28 cellular contexts compared by ENCODE assay signal in the genomic region with DNA sequence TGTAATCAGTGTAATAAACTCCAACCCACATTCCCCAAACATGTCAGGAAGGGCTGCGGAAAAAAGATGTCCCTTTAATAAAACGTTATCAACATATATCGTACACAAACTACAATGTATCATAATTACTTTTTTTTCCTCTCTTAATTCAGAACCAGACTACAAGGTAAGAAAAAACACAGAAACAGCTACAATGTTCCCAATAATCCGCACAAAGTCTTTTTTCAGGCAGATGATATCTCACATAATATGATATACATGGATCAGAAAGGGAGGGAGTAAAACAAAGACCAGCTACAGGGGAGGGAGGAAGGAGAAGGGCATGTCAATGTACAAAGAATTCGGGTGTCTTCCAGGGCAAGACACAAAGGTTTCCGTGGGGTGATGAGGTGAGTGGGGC. TPM values are rescaled to one million over a fixed set of nuclear protein-coding genes. Genes with fewer than 3 reads are reported as not detected.
A peak's percentile ranks its signal among the peaks of the same experiment; 100 is the strongest.
DNase-seq lines count a peak whose midpoint lies in the region; ATAC-seq and TF ChIP-seq lines count a peak whose summit lies in the region.
"Had no signal": no experiment of that assay in that cellular context is flagged by ENCODE, and none has a peak within 500 bp of the region (broad histone marks: within the 10 kb centered on the region; RNA-seq: fewer than 3 reads in every experiment).

No MANE protein-coding gene starts in this region.

- no TSS peak for BruUV-seq in Calu3 (replicated peaks; lab: Mats Ljungman, UMichigan)

- peak overlapping the region; percentile 31 for H3K27ac Mint-ChIP-seq in activated CD4-positive, alpha-beta T cell treated with anti-CD3 and anti-CD28 coated beads, Interleukin-2, amount 10 ng/mL, durations not matched to agents 24 days and 14 days
- peak overlapping the region; percentile 51 for H3K27ac Mint-ChIP-seq in Calu3 (ENCODE audit: unreplicated experiment)
- peak overlapping the region; percentile 48 for H3K27ac Mint-ChIP-seq in endothelial cell (ENCODE audit: unreplicated experiment)
- H3K27ac Mint-ChIP-seq: activated B cell treated with CpG ODN at 0.5 μM for 24 hours; activated CD4-positive, alpha-beta memory T cell treated with anti-CD3 and anti-CD28 coated beads, Interleukin-2, amount 10 ng/mL, durations not matched to agents 7 days and 5 days had no signal

- H3K36me3 Mint-ChIP-seq in activated CD4-positive, alpha-beta T cell treated with anti-CD3 and anti-CD28 coated beads, Interleukin-2, amount 10 ng/mL, durations not matched to agents 24 days and 14 days (ENCODE audit: low read depth) = peaks cover 33% of the 10 kb centered on the region
- H3K36me3 Mint-ChIP-seq in Calu3 (ENCODE audit: insufficient read depth, unreplicated experiment) = peaks cover 14% of the 10 kb centered on the region
- H3K36me3 Mint-ChIP-seq in endothelial cell (ENCODE audit: low read depth, unreplicated experiment) = peaks cover 16% of the 10 kb centered on the region

- no peaks in the 10 kb centered on the region for H3K27me3 Mint-ChIP-seq in activated CD4-positive, alpha-beta T cell treated with anti-CD3 and anti-CD28 coated beads, Interleukin-2, amount 10 ng/mL, durations not matched to agents 24 days and 14 days
- H3K27me3 Mint-ChIP-seq in Calu3 (ENCODE audit: unreplicated experiment) (no peaks in the 10 kb centered on the region), endothelial cell (ENCODE audit: unreplicated experiment) (peaks cover 11% of the 10 kb centered on the region)
- H3K27me3 Mint-ChIP-seq: activated B cell treated with CpG ODN at 0.5 μM for 24 hours; activated CD4-positive, alpha-beta memory T cell treated with anti-CD3 and anti-CD28 coated beads, Interleukin-2, amount 10 ng/mL, durations not matched to agents 7 days and 5 days had no signal

- H3K4me3 ChIP-seq in osteoblast (ENCODE audit: insufficient read depth, low read length) = no peak overlapping the region
- H3K4me3 ChIP-seq in BE2C (ENCODE audit: low read depth, low read length) = no peak overlapping the region
- H3K4me3 ChIP-seq in left lung = no peak overlapping the region
- H3K4me3 ChIP-seq: pancreas, right atrium auricular region, smooth muscle cell, stomach, tibial artery had no signal

- H3K36me3 ChIP-seq in osteoblast (ENCODE audit: insufficient read depth, low read length) (peaks cover 3% of the 10 kb centered on the region), BE2C (peaks cover 7% of the 10 kb centered on the region; the same call in 1 of the 2 replicates), left lung (peaks cover 0 to 4% of the 10 kb centered on the region in 2 donors)
- H3K36me3 ChIP-seq: pancreas, right atrium auricular region had no signal

- no peaks in the 10 kb centered on the region for H4K20me1 ChIP-seq in osteoblast (ENCODE audit: insufficient read depth, low read length)

- no peak for ATAC-seq in left lung
- ATAC-seq: left ventricle myocardium superior, pancreas had no signal

- no peak for DNase-seq in activated CD4-positive, alpha-beta T cell treated with anti-CD3 and anti-CD28 coated beads, Interleukin-2, amount 10 ng/mL, durations not matched to agents 24 days and 14 days
- DNase-seq in activated CD4-positive, alpha-beta T cell treated with anti-CD3 and anti-CD28 coated beads, Interleukin-2, amount 50 U/mL, for 4 hours = no peak
- DNase-seq in Calu3 (no peak), endothelial cell (ENCODE audit: low spot score) (no peak), osteoblast (ENCODE audit: insufficient read length, low spot score, missing footprints) (peak; percentile 14), BE2C (no peak), cerebellar nuclear complex (lab: John Stamatoyannopoulos, UW) (no peak), left lung (no peak)
- DNase-seq: activated B cell treated with CpG ODN at 0.5 μM for 24 hours; activated CD4-positive, alpha-beta memory T cell treated with anti-CD3 and anti-CD28 coated beads, Interleukin-2, amount 10 ng/mL, durations not matched to agents 7 days and 5 days; activated naive CD4-positive, alpha-beta T cell treated with Interleukin-2 at 50 U/mL for 16 hours; activated T-cell treated with anti-CD3 and anti-CD28 coated beads for 4 hours; aorta; caudate nucleus; DMS79 treated with DMSO at 0.1 percent for 48 hours; GF-D8; left ventricle myocardium superior; NCI-H446; NCI-H774; pancreas; RPMI8226; stimulated activated CD4-positive, alpha-beta T cell treated with anti-CD3 and anti-CD28 coated beads, Interleukin-1b, Interleukin-23, amount 100 ng/mL, for 48 hours; stimulated activated CD8-positive, alpha-beta memory T cell treated with anti-CD3 and anti-CD28 coated beads, Interleukin-4, amount 100 ng/mL, for 48 hours; stomach; T1000; tibial artery had no signal

- CTCF ChIA-PET in Calu3 (lab: Charles Lee) = no interaction called here

- H3K4me3 Mint-ChIP-seq in activated CD4-positive, alpha-beta T cell treated with anti-CD3 and anti-CD28 coated beads, Interleukin-2, amount 10 ng/mL, durations not matched to agents 24 days and 14 days = no peak overlapping the region
- no peak overlapping the region for H3K4me3 Mint-ChIP-seq in Calu3 (ENCODE audit: low read depth, unreplicated experiment)
- peak overlapping the region; percentile 21 for H3K4me3 Mint-ChIP-seq in endothelial cell (ENCODE audit: unreplicated experiment)
- H3K4me3 Mint-ChIP-seq: activated B cell treated with CpG ODN at 0.5 μM for 24 hours; activated CD4-positive, alpha-beta memory T cell treated with anti-CD3 and anti-CD28 coated beads, Interleukin-2, amount 10 ng/mL, durations not matched to agents 7 days and 5 days had no signal

- H3K27ac ChIP-seq in osteoblast (ENCODE audit: low read depth, low read length) = no peak overlapping the region
- H3K27ac ChIP-seq in left lung = no peak overlapping the region
- H3K27ac ChIP-seq: pancreas, right atrium auricular region, stomach, tibial artery had no signal

- H3K9me3 Mint-ChIP-seq in activated CD4-positive, alpha-beta T cell treated with anti-CD3 and anti-CD28 coated beads, Interleukin-2, amount 10 ng/mL, durations not matched to agents 24 days and 14 days = no peaks in the 10 kb centered on the region
- H3K9me3 Mint-ChIP-seq in Calu3 (ENCODE audit: low read depth, unreplicated experiment) (no peaks in the 10 kb centered on the region), endothelial cell (ENCODE audit: unreplicated experiment) (no peaks in the 10 kb centered on the region)
- H3K9me3 Mint-ChIP-seq: activated B cell treated with CpG ODN at 0.5 μM for 24 hours; activated CD4-positive, alpha-beta memory T cell treated with anti-CD3 and anti-CD28 coated beads, Interleukin-2, amount 10 ng/mL, durations not matched to agents 7 days and 5 days had no signal

- no peaks in the 10 kb centered on the region for H3K9me3 ChIP-seq in osteoblast (ENCODE audit: low read depth, low read length)
- no peaks in the 10 kb centered on the region for H3K9me3 ChIP-seq in BE2C
- no peaks in the 10 kb centered on the region for H3K9me3 ChIP-seq in left lung
- H3K9me3 ChIP-seq: pancreas, right atrium auricular region, stomach, tibial artery had no signal

- no peak overlapping the region for H3K4me2 ChIP-seq in osteoblast (ENCODE audit: insufficient read depth, low read length)
- H3K4me2 ChIP-seq: smooth muscle cell had no signal

- peaks cover 23% of the 10 kb centered on the region for H3K4me1 ChIP-seq in osteoblast (ENCODE audit: insufficient read depth, low read length)
- H3K4me1 ChIP-seq in BE2C = peaks cover 25% of the 10 kb centered on the region
- peaks cover 0 to 19% of the 10 kb centered on the region in 2 donors for H3K4me1 ChIP-seq in left lung

- intact Hi-C loops in activated CD4-positive, alpha-beta T cell treated with anti-CD3 and anti-CD28 coated beads, Interleukin-2, amount 10 ng/mL, durations not matched to agents 24 days and 14 days (cut with micrococcal nuclease) = no loop called here
- intact Hi-C loops in Calu3 (cut with micrococcal nuclease; ENCODE audit: unreplicated experiment) = no loop called here
- intact Hi-C loops in left lung (cut with DNase I) = no loop called here

- H3K4me1 Mint-ChIP-seq in activated CD4-positive, alpha-beta T cell treated with anti-CD3 and anti-CD28 coated beads, Interleukin-2, amount 10 ng/mL, durations not matched to agents 24 days and 14 days = peaks cover 18% of the 10 kb centered on the region
- H3K4me1 Mint-ChIP-seq in Calu3 (ENCODE audit: low read depth, unreplicated experiment) (no peaks in the 10 kb centered on the region), endothelial cell (ENCODE audit: unreplicated experiment) (peaks cover 4% of the 10 kb centered on the region)
- H3K4me1 Mint-ChIP-seq: activated B cell treated with CpG ODN at 0.5 μM for 24 hours had no signal

- H3K27me3 ChIP-seq in osteoblast (ENCODE audit: insufficient read depth, low read length) (no peaks in the 10 kb centered on the region), BE2C (no peaks in the 10 kb centered on the region), left lung (no peaks in the 10 kb centered on the region)
- H3K27me3 ChIP-seq: pancreas, right atrium auricular region, stomach, tibial artery had no signal

- H2AFZ ChIP-seq in osteoblast (ENCODE audit: low read length) = no peak overlapping the region

- H3K79me2 ChIP-seq in osteoblast (ENCODE audit: insufficient read depth, low read length) = no peaks in the 10 kb centered on the region

- no peak for TF ChIP-seq CTCF in Calu3 (IDR thresholded peaks at IDR 0.05; ENCODE audit: unreplicated experiment)
- no peak for TF ChIP-seq CTCF in endothelial cell (IDR thresholded peaks at IDR 0.05; ENCODE audit: unreplicated experiment)
- TF ChIP-seq CTCF in osteoblast (IDR thresholded peaks at IDR 0.05; ENCODE audit: extremely low read depth, low read depth, low read length) = no peak
- no peak for TF ChIP-seq CTCF in BE2C (IDR thresholded peaks at IDR 0.05; ENCODE audit: low read depth, low read length)
- TF ChIP-seq CTCF in left lung (IDR thresholded peaks at IDR 0.05) = no peak

RNA-seq across cellular contexts. Expression of a gene that starts 25.4 kb away (rescaled TPM):
- total RNA-seq in activated CD4-positive, alpha-beta T cell treated with anti-CD3 and anti-CD28 coated beads, Interleukin-2, amount 10 ng/mL, durations not matched to agents 24 days and 14 days = 158 and 162 TPM in 2 replicates
- 94.2 and 105 TPM in 2 replicates for total RNA-seq in Calu3 (2022)
- total RNA-seq in endothelial cell (ENCODE audit: unreplicated experiment) = 63.1 TPM
- 88.7 and 96.7 TPM in 2 replicates for total RNA-seq in osteoblast
- 97.8 TPM for polyA plus RNA-seq in BE2C (2012; ENCODE audit: insufficient read depth, insufficient read length, low read depth)
- total RNA-seq in left lung = 10 to 100 TPM; 55.5 to 68.4 TPM

RNA-seq across cellular contexts. Expression of a gene that starts 25.5 kb away (rescaled TPM):
- 10.1 and 11.3 TPM in 2 replicates for total RNA-seq in activated CD4-positive, alpha-beta T cell treated with anti-CD3 and anti-CD28 coated beads, Interleukin-2, amount 10 ng/mL, durations not matched to agents 24 days and 14 days
- 12.9 and 14.5 TPM in 2 replicates for total RNA-seq in Calu3 (2022)
- total RNA-seq in endothelial cell (ENCODE audit: unreplicated experiment) = 6.7 TPM
- total RNA-seq in osteoblast = 10.3 and 11.6 TPM in 2 replicates
- polyA plus RNA-seq in BE2C (2012; ENCODE audit: insufficient read depth, insufficient read length, low read depth) = 4.6 TPM
- total RNA-seq in left lung = 1 to 10 TPM; 7.4 to 7.5 TPM
